Comparison of ENCODE assay signal across 23 cellular contexts in the genomic region with DNA sequence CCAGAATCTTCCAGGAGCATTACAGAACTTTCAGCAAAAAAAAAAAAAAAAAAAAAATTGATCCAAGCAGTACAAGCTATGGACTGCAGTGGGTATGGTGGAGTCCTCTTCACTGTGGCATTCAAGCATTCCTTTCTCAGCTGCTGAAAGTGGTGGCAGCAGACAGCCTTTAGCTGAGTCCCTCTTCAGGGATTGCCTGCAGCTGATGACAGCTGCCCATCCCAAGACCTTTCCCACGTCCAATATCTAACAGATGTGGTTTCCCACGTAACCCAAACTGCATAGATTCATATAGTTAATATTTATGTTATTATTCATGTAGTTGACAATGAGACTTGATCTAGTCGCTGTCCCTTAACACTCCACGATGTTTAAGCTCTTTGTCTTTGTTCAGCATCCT.
"Had no signal": no experiment of that assay in that cellular context is flagged by ENCODE, and none has a peak within 500 bp of the region (broad histone marks: within the 10 kb centered on the region; RNA-seq: fewer than 3 reads in every experiment).

No MANE protein-coding gene starts in this region.

- DNase-seq: colonic mucosa; effector CD8-positive, alpha-beta T cell; endodermal cell; foreskin fibroblast; gastrocnemius medialis; heart left ventricle; left cardiac atrium; left lung; mesenchymal stem cell; natural killer cell; stimulated activated CD4-positive, alpha-beta T cell treated with anti-CD3 and anti-CD28 coated beads, Interleukin-2, amount 100 ng/mL, for 24 hours; stimulated activated CD4-positive, alpha-beta T cell treated with anti-CD3 and anti-CD28 coated beads, Interleukin-4, amount 100 ng/mL, for 24 hours; stimulated activated naive CD8-positive, alpha-beta T cell treated with anti-CD3 and anti-CD28 coated beads, Interleukin-15, Interleukin-2, amounts not matched to agents 100 U/mL and 50 U/mL, for 24 hours; substantia nigra; testis; tibial artery had no signal

- H3K4me1 Mint-ChIP-seq: endodermal cell; mesothelial cell of epicardium; natural killer cell; stimulated activated memory B cell treated with anti-CD40 and anti-IgM and Interleukin-4, amounts not matched to agents 10 μg/mL and 1 μg/mL and 100 μg/mL, for 72 hours had no signal

- H3K27me3 Mint-ChIP-seq: dendritic cell treated with granulocyte-macrophage colony-stimulating factor and Interleukin-4, amounts not matched to agents 40 ng/mL and 50 ng/mL, for 4 days; progenitor cell of endocrine pancreas; type B pancreatic cell had no signal

- ATAC-seq: esophagus mucosa; gastrocnemius medialis; heart left ventricle; left cardiac atrium; left lung; natural killer cell; sciatic nerve; stimulated activated memory B cell treated with anti-CD40 and anti-IgM and Interleukin-4, amounts not matched to agents 10 μg/mL and 1 μg/mL and 100 μg/mL, for 72 hours; stimulated activated naive CD8-positive, alpha-beta T cell treated with anti-CD3 and anti-CD28 coated beads, Interleukin-15, Interleukin-2, amounts not matched to agents 100 U/mL and 50 U/mL, for 24 hours had no signal

- H3K36me3 Mint-ChIP-seq: natural killer cell; stimulated activated memory B cell treated with anti-CD40 and anti-IgM and Interleukin-4, amounts not matched to agents 10 μg/mL and 1 μg/mL and 100 μg/mL, for 72 hours; type B pancreatic cell had no signal

- H3K4me3 Mint-ChIP-seq: dendritic cell treated with granulocyte-macrophage colony-stimulating factor and Interleukin-4, amounts not matched to agents 40 ng/mL and 50 ng/mL, for 4 days; endodermal cell; mesothelial cell of epicardium; natural killer cell; stimulated activated memory B cell treated with anti-CD40 and anti-IgM and Interleukin-4, amounts not matched to agents 10 μg/mL and 1 μg/mL and 100 μg/mL, for 72 hours; type B pancreatic cell had no signal

- H3K27ac Mint-ChIP-seq: dendritic cell treated with granulocyte-macrophage colony-stimulating factor and Interleukin-4, amounts not matched to agents 40 ng/mL and 50 ng/mL, for 4 days; endodermal cell; mesothelial cell of epicardium; natural killer cell; progenitor cell of endocrine pancreas; stimulated activated memory B cell treated with anti-CD40 and anti-IgM and Interleukin-4, amounts not matched to agents 10 μg/mL and 1 μg/mL and 100 μg/mL, for 72 hours; type B pancreatic cell had no signal
